In genomic region chr1:76191561-76191960, GRCh38 we compare ENCODE assay signal across 24 cellular contexts.
DNase-seq lines count a peak whose midpoint lies in the region; ATAC-seq lines count a peak whose summit lies in the region.
"Had no signal": no experiment of that assay in that cellular context is flagged by ENCODE, and none has a peak within 500 bp of the region (broad histone marks: within the 10 kb centered on the region; RNA-seq: fewer than 3 reads in every experiment).

No MANE protein-coding gene starts in this region.

- peak; percentile 28 for ATAC-seq in GM18861 (IDR thresholded peaks at IDR 0.05; ENCODE audit: unreplicated experiment)
- peak; percentile 47 for ATAC-seq in HG02759 (IDR thresholded peaks at IDR 0.05; ENCODE audit: unreplicated experiment)
- peak; percentile 38 for ATAC-seq in HG03558 (IDR thresholded peaks at IDR 0.05; ENCODE audit: extremely low read depth, unreplicated experiment)
- peak; percentile 68 to 77 for ATAC-seq in stimulated activated naive B cell treated with anti-CD40 and anti-IgM and Interleukin-4, amounts not matched to agents 10 μg/mL and 1 μg/mL and 100 μg/mL, for 72 hours (replicated peaks)
- ATAC-seq: PC-3 had no signal

- H3K4me3 Mint-ChIP-seq in stimulated activated naive B cell treated with anti-CD40 and anti-IgM and Interleukin-4, amounts not matched to agents 10 μg/mL and 1 μg/mL and 100 μg/mL, for 72 hours = peak overlapping the region; percentile 11 to 55
- H3K4me3 Mint-ChIP-seq: CD4-positive, CD25-positive, alpha-beta regulatory T cell; T-helper 1 cell treated with Interleukin-12 subunit alpha and Interleukin-12 subunit beta and Interleukin-4 antibody, amounts not matched to agents 30 μg/mL and 1 μg/mL, for 36 hours had no signal

- peaks cover 4 to 8% of the 10 kb centered on the region in 2 donors for H3K36me3 Mint-ChIP-seq in stimulated activated naive B cell treated with anti-CD40 and anti-IgM and Interleukin-4, amounts not matched to agents 10 μg/mL and 1 μg/mL and 100 μg/mL, for 72 hours
- H3K36me3 Mint-ChIP-seq: CD4-positive, CD25-positive, alpha-beta regulatory T cell had no signal

- H3K27me3 Mint-ChIP-seq in stimulated activated naive B cell treated with anti-CD40 and anti-IgM and Interleukin-4, amounts not matched to agents 10 μg/mL and 1 μg/mL and 100 μg/mL, for 72 hours = peaks cover 8% of the 10 kb centered on the region in 2 donors
- H3K27me3 Mint-ChIP-seq: CD4-positive, CD25-positive, alpha-beta regulatory T cell had no signal

- H3K27ac Mint-ChIP-seq in stimulated activated naive B cell treated with anti-CD40 and anti-IgM and Interleukin-4, amounts not matched to agents 10 μg/mL and 1 μg/mL and 100 μg/mL, for 72 hours = peak overlapping the region; percentile 82
- H3K27ac Mint-ChIP-seq: T-helper 1 cell treated with Interleukin-12 subunit alpha and Interleukin-12 subunit beta and Interleukin-4 antibody, amounts not matched to agents 30 μg/mL and 1 μg/mL, for 36 hours had no signal

- H3K9me3 Mint-ChIP-seq in stimulated activated naive B cell treated with anti-CD40 and anti-IgM and Interleukin-4, amounts not matched to agents 10 μg/mL and 1 μg/mL and 100 μg/mL, for 72 hours = peaks cover 0 to 2% of the 10 kb centered on the region in 2 donors
- H3K9me3 Mint-ChIP-seq: T-helper 1 cell treated with Interleukin-12 subunit alpha and Interleukin-12 subunit beta and Interleukin-4 antibody, amounts not matched to agents 30 μg/mL and 1 μg/mL, for 36 hours had no signal

- peaks cover 16 to 36% of the 10 kb centered on the region in 2 donors for H3K4me1 Mint-ChIP-seq in stimulated activated naive B cell treated with anti-CD40 and anti-IgM and Interleukin-4, amounts not matched to agents 10 μg/mL and 1 μg/mL and 100 μg/mL, for 72 hours
- H3K4me1 Mint-ChIP-seq: CD4-positive, CD25-positive, alpha-beta regulatory T cell had no signal

- DNase-seq in stimulated activated naive B cell treated with anti-CD40 and anti-IgM and Interleukin-4, amounts not matched to agents 10 μg/mL and 1 μg/mL and 100 μg/mL, for 72 hours = peak; percentile 35
- no peak for DNase-seq in NCI-H187 (lab: John Stamatoyannopoulos, UW)
- DNase-seq in COLO668 (lab: John Stamatoyannopoulos, UW; ENCODE audit: unreplicated experiment) = no peak
- no peak for DNase-seq in D341Med (ENCODE audit: low spot score)
- DNase-seq: CD4-positive, CD25-positive, alpha-beta regulatory T cell; COR-L47; DMS 273 treated with DMSO at 0.1 percent for 48 hours; DMS79 treated with DMSO at 0.1 percent for 48 hours; GF-D8; HCEC 1CT; KBM-7; MM.1S; NCI-H2029 treated with DMSO at 0.1 percent for 48 hours; NCI-H446 treated with DMSO at 0.1 percent for 48 hours; NCI-H526; NCI-H82; NK-92 treated with Interleukin-12 subunit alpha and Interleukin-12 subunit beta, amount 100 ng/mL, for 24 hours; PC-3; SK-N-SH; SW 1271 had no signal
